19 cellular contexts compared by ENCODE assay signal in the genomic region with DNA sequence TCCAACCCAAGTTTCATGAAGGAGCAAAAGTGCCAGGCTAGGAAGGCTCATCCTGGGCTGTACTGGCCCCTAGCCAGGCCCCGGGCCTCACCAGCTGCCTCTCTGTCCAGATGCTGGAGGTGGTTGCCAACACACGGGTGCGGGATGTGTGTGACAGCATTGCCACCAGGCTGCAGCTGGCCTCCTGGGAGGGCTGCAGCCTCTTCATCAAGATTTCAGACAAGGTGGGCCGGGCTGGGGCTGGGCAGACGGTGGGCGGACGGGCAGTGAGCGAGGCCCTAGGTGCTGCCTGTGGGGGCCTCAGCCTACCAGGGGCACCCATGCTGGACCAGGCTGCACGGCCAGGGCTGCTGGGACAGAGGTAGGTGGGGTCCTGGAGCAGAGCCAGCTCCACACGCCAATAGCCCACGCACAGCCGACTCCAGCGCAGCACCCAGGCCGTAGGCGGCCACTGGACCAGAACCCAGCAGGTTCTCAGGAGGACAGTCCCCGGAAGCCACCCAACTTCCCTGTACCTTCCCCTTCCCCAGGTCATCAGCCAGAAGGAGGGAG. TPM values are rescaled to one million over a fixed set of nuclear protein-coding genes. Genes with fewer than 3 reads are reported as not detected.
DNase-seq lines count a peak whose midpoint lies in the region; ATAC-seq, FAIRE-seq and TF ChIP-seq lines count a peak whose summit lies in the region.
"Had no signal": no experiment of that assay in that cellular context is flagged by ENCODE, and none has a peak within 500 bp of the region (broad histone marks: within the 10 kb centered on the region; RNA-seq: fewer than 3 reads in every experiment).

No MANE protein-coding gene starts in this region.

- intact Hi-C loops in activated CD4-positive, alpha-beta T cell treated with anti-CD3 and anti-CD28 coated beads for 36 hours (cut with DNase I, micrococcal nuclease) = no loop called here
- intact Hi-C loops in left ventricle myocardium superior (cut with micrococcal nuclease) = no loop called here

- H3K27ac Mint-ChIP-seq in activated CD4-positive, alpha-beta T cell treated with anti-CD3 and anti-CD28 coated beads for 36 hours = peak overlapping the region; percentile 42
- H3K27ac Mint-ChIP-seq in stimulated activated memory B cell treated with anti-CD40 and anti-IgM and Interleukin-4, amounts not matched to agents 10 μg/mL and 1 μg/mL and 100 μg/mL, for 72 hours = peak overlapping the region; percentile 97
- H3K27ac Mint-ChIP-seq: activated CD8-positive, alpha-beta memory T cell treated with anti-CD3 and anti-CD28 coated beads, Interleukin-2, amount 10 ng/mL, durations not matched to agents 7 days and 5 days; activated naive CD8-positive, alpha-beta T cell treated with anti-CD3 and anti-CD28 coated beads, Interleukin-2, amount 50 U/mL, for 24 hours had no signal

- DNase-seq in activated CD4-positive, alpha-beta T cell treated with anti-CD3 and anti-CD28 coated beads for 36 hours = no peak
- DNase-seq in activated CD4-positive, alpha-beta T cell treated with anti-CD3 and anti-CD28 coated beads, Interleukin-2, amount 50 U/mL, for 48 hours = no peak
- peak; percentile 21 for DNase-seq in MG63
- peak; percentile 60 for DNase-seq in left ventricle myocardium superior
- no peak for DNase-seq in D721Med (ENCODE audit: insufficient read length, low spot score)
- no peak for DNase-seq in NK-92 (lab: John Stamatoyannopoulos, UW; ENCODE audit: unreplicated experiment)
- DNase-seq: ACHN; activated CD8-positive, alpha-beta memory T cell treated with anti-CD3 and anti-CD28 coated beads, Interleukin-2, amount 10 ng/mL, durations not matched to agents 7 days and 5 days; activated naive CD8-positive, alpha-beta T cell treated with anti-CD3 and anti-CD28 coated beads, Interleukin-2, amount 50 U/mL, for 24 hours; erythroblast; GOT3 had no signal

- no peaks in the 10 kb centered on the region for H3K27me3 Mint-ChIP-seq in activated CD4-positive, alpha-beta T cell treated with anti-CD3 and anti-CD28 coated beads for 36 hours
- no peaks in the 10 kb centered on the region for H3K27me3 Mint-ChIP-seq in stimulated activated memory B cell treated with anti-CD40 and anti-IgM and Interleukin-4, amounts not matched to agents 10 μg/mL and 1 μg/mL and 100 μg/mL, for 72 hours
- H3K27me3 Mint-ChIP-seq: activated CD8-positive, alpha-beta memory T cell treated with anti-CD3 and anti-CD28 coated beads, Interleukin-2, amount 10 ng/mL, durations not matched to agents 7 days and 5 days; activated naive CD8-positive, alpha-beta T cell treated with anti-CD3 and anti-CD28 coated beads, Interleukin-2, amount 50 U/mL, for 24 hours had no signal

- H3K4me3 Mint-ChIP-seq in activated CD4-positive, alpha-beta T cell treated with anti-CD3 and anti-CD28 coated beads for 36 hours = no peak overlapping the region
- peak overlapping the region; percentile 47 for H3K4me3 Mint-ChIP-seq in stimulated activated memory B cell treated with anti-CD40 and anti-IgM and Interleukin-4, amounts not matched to agents 10 μg/mL and 1 μg/mL and 100 μg/mL, for 72 hours
- H3K4me3 Mint-ChIP-seq: activated CD8-positive, alpha-beta memory T cell treated with anti-CD3 and anti-CD28 coated beads, Interleukin-2, amount 10 ng/mL, durations not matched to agents 7 days and 5 days; activated naive CD8-positive, alpha-beta T cell treated with anti-CD3 and anti-CD28 coated beads, Interleukin-2, amount 50 U/mL, for 24 hours had no signal

- CTCF ChIA-PET in activated CD4-positive, alpha-beta T cell treated with anti-CD3 and anti-CD28 coated beads for 36 hours (lab: Charles Lee) = no interaction called here

- no peaks in the 10 kb centered on the region for H3K9me3 ChIP-seq in MG63

- ATAC-seq in activated CD4-positive, alpha-beta T cell treated with anti-CD3 and anti-CD28 coated beads for 36 hours = no peak
- ATAC-seq in left ventricle myocardium superior = no peak
- no peak for ATAC-seq in stimulated activated memory B cell treated with anti-CD40 and anti-IgM and Interleukin-4, amounts not matched to agents 10 μg/mL and 1 μg/mL and 100 μg/mL, for 72 hours
- no peak for ATAC-seq in HG02678 (IDR thresholded peaks at IDR 0.05; ENCODE audit: unreplicated experiment)
- ATAC-seq: activated CD8-positive, alpha-beta memory T cell treated with anti-CD3 and anti-CD28 coated beads, Interleukin-2, amount 10 ng/mL, durations not matched to agents 7 days and 5 days; activated naive CD8-positive, alpha-beta T cell treated with anti-CD3 and anti-CD28 coated beads, Interleukin-2, amount 50 U/mL, for 24 hours had no signal

- POLR2A ChIA-PET in activated CD4-positive, alpha-beta T cell treated with anti-CD3 and anti-CD28 coated beads for 36 hours (lab: Charles Lee) = no interaction called here

- TF ChIP-seq CTCF in D721Med (IDR thresholded peaks at IDR 0.05; ENCODE audit: insufficient read depth, missing control alignments) = no peak

- peaks cover 2% of the 10 kb centered on the region for H3K36me3 Mint-ChIP-seq in activated CD4-positive, alpha-beta T cell treated with anti-CD3 and anti-CD28 coated beads for 36 hours (ENCODE audit: low read depth)
- H3K36me3 Mint-ChIP-seq in stimulated activated memory B cell treated with anti-CD40 and anti-IgM and Interleukin-4, amounts not matched to agents 10 μg/mL and 1 μg/mL and 100 μg/mL, for 72 hours = no peaks in the 10 kb centered on the region
- H3K36me3 Mint-ChIP-seq: activated CD8-positive, alpha-beta memory T cell treated with anti-CD3 and anti-CD28 coated beads, Interleukin-2, amount 10 ng/mL, durations not matched to agents 7 days and 5 days had no signal

- FAIRE-seq in D721Med (lab: Jason Lieb, UNC) = no peak
- FAIRE-seq: GM12892, TTC549, urothelium cell line had no signal

- H3K36me3 ChIP-seq in MG63 = no peaks in the 10 kb centered on the region

- H3K9me3 Mint-ChIP-seq in activated CD4-positive, alpha-beta T cell treated with anti-CD3 and anti-CD28 coated beads for 36 hours (ENCODE audit: low read depth) = no peaks in the 10 kb centered on the region
- H3K9me3 Mint-ChIP-seq in stimulated activated memory B cell treated with anti-CD40 and anti-IgM and Interleukin-4, amounts not matched to agents 10 μg/mL and 1 μg/mL and 100 μg/mL, for 72 hours = no peaks in the 10 kb centered on the region
- H3K9me3 Mint-ChIP-seq: activated naive CD8-positive, alpha-beta T cell treated with anti-CD3 and anti-CD28 coated beads, Interleukin-2, amount 50 U/mL, for 24 hours had no signal

- no peaks in the 10 kb centered on the region for H3K27me3 ChIP-seq in MG63

- peaks cover 43% of the 10 kb centered on the region for H3K4me1 Mint-ChIP-seq in activated CD4-positive, alpha-beta T cell treated with anti-CD3 and anti-CD28 coated beads for 36 hours
- peaks cover 97% of the 10 kb centered on the region for H3K4me1 Mint-ChIP-seq in stimulated activated memory B cell treated with anti-CD40 and anti-IgM and Interleukin-4, amounts not matched to agents 10 μg/mL and 1 μg/mL and 100 μg/mL, for 72 hours

- H3K4me3 ChIP-seq in MG63 = no peak overlapping the region

RNA-seq across cellular contexts. Expression of gene GPR17, which starts 11.8 kb away (rescaled TPM):
- total RNA-seq in activated CD4-positive, alpha-beta T cell treated with anti-CD3 and anti-CD28 coated beads for 36 hours = not detected
- total RNA-seq in MG63 (2014; rRNA removed; shearing (Covaris generic); ENCODE audit: low replicate concordance) = not detected in 2 replicates
- total RNA-seq in left ventricle myocardium superior = 0.25 TPM
- total RNA-seq: activated CD8-positive, alpha-beta memory T cell treated with anti-CD3 and anti-CD28 coated beads, Interleukin-2, amount 10 ng/mL, durations not matched to agents 7 days and 5 days; Daoy; lung microvascular endothelial cell; osteocyte had no signal

RNA-seq across cellular contexts. Expression of gene LIMS2, which starts 41.2 kb away (rescaled TPM):
- total RNA-seq in activated CD4-positive, alpha-beta T cell treated with anti-CD3 and anti-CD28 coated beads for 36 hours = 10 to 100 TPM; 16.4 to 19.3 TPM
- total RNA-seq in MG63 (2014; rRNA removed; shearing (Covaris generic); ENCODE audit: low replicate concordance) = 0.53 and 2.3 TPM in 2 replicates
- 274 TPM for total RNA-seq in left ventricle myocardium superior

Comparison
In these comparisons a context has a peak if more than half of its experiments do, and no peak if none do; other contexts are left out.
1. DNase-seq: peak in MG63 (single experiment) and left ventricle myocardium superior (single experiment); none in activated CD4-positive, alpha-beta T cell treated with anti-CD3 and anti-CD28 coated beads for 36 hours (single experiment), activated CD4-positive, alpha-beta T cell treated with anti-CD3 and anti-CD28 coated beads, Interleukin-2, amount 50 U/mL, for 48 hours (0 of 2), D721Med (single experiment) and NK-92 (single experiment).
2. RNA of gene LIMS2, which starts 41.2 kb away (total RNA-seq): 274 TPM in left ventricle myocardium superior (single experiment); 16.4 to 19.3 TPM in activated CD4-positive, alpha-beta T cell treated with anti-CD3 and anti-CD28 coated beads for 36 hours and 0.53 to 2.3 TPM in MG63; every median in the first group is over 10 times any median in the second.